In the genomic region with DNA sequence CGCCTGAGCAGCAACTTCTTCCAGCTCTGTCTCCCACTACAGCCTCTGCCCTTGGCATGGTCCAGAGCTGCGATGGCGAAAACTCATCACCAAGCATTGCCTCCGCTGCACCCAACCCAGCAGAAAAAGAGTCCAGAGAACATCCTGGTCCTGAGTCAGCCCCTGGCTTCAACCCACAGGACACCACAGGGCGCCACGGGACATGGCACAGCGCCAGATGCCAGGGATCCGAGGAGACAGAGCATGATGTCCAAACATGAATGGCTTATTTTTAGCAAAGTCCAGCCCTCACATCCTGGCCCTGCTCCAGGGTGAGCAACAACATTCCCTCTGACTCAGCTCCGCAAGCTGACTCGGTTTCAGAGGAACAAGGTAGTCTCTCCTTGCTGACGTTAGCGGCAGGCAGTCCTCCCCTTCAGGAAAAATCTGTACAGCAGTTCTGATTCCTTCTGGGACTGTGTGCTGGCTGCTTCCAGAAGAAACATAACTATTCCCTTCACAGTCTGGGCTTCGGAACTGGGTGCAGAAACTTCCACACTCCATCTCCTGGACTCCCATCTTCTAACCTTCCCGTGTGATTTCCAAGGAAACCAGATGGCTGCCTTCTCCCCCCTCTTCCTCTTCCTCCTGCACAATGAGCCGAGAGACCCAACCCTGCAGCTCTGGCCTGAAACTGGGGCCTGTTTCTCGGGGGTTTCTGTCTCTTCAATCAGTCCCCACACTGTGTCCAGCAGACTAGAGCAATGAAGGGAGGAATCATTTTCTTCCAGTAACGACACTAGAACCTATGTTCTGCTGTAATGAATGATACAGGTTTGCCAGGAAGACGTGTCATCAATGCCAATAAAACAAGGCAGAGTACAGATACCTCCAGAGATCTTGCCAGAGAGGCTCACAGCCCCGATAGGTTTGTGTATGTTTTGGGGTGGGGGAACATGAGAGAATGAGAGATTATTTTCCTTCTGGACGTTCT, we compare ENCODE assay signal across 9 cellular contexts.
DNase-seq lines count a peak whose midpoint lies in the region; ATAC-seq and TF ChIP-seq lines count a peak whose summit lies in the region.
"Had no signal": no experiment of that assay in that cellular context is flagged by ENCODE, and none has a peak within 500 bp of the region (broad histone marks: within the 10 kb centered on the region; RNA-seq: fewer than 3 reads in every experiment).

No MANE protein-coding gene starts in this region.

- H3K27me3 Mint-ChIP-seq in type B pancreatic cell: no peaks in the 10 kb centered on the region
- no peaks in the 10 kb centered on the region for H3K27me3 Mint-ChIP-seq in activated CD8-positive, alpha-beta T cell treated with anti-CD3 and anti-CD28 coated beads for 36 hours
- H3K27me3 Mint-ChIP-seq: memory B cell had no signal

- POLR2A ChIA-PET in activated CD8-positive, alpha-beta T cell treated with anti-CD3 and anti-CD28 coated beads for 36 hours (lab: Charles Lee): interaction anchor here (0.8 kb wide), 1 partner anchor 15 kb away, joined by 5 read pairs; no protein-coding TSS in a partner anchor

- CTCF ChIA-PET in activated CD8-positive, alpha-beta T cell treated with anti-CD3 and anti-CD28 coated beads for 36 hours (lab: Charles Lee): interaction anchor here (1.3 kb wide), 1 partner anchor 8 kb away, joined by 4 read pairs; no protein-coding TSS in a partner anchor

- no peaks in the 10 kb centered on the region for H3K9me3 Mint-ChIP-seq in type B pancreatic cell
- H3K9me3 Mint-ChIP-seq in activated CD8-positive, alpha-beta T cell treated with anti-CD3 and anti-CD28 coated beads for 36 hours: no peaks in the 10 kb centered on the region
- H3K9me3 Mint-ChIP-seq: memory B cell had no signal

- peak overlapping the region; percentile 67 for H3K27ac ChIP-seq in lower lobe of right lung

- no peaks in the 10 kb centered on the region for H3K36me3 Mint-ChIP-seq in type B pancreatic cell
- H3K36me3 Mint-ChIP-seq in activated CD8-positive, alpha-beta T cell treated with anti-CD3 and anti-CD28 coated beads for 36 hours (ENCODE audit: low read depth): no peaks in the 10 kb centered on the region
- H3K36me3 Mint-ChIP-seq: memory B cell had no signal

- peak; percentile 99 for DNase-seq in COLO829 (ENCODE audit: low spot score)
- peak; percentile 95 to 99 for DNase-seq in NCI-H446 (lab: John Stamatoyannopoulos, UW)
- DNase-seq in dedifferentiated amniotic fluid mesenchymal stem cell (ENCODE audit: extremely low spot score): peak; percentile 91
- DNase-seq in lower lobe of right lung: peak; percentile 90
- no peak for DNase-seq in type B pancreatic cell (ENCODE audit: extremely low spot score, unreplicated experiment)
- no peak for DNase-seq in activated CD8-positive, alpha-beta T cell treated with anti-CD3 and anti-CD28 coated beads for 36 hours
- DNase-seq in stimulated activated CD4-positive, alpha-beta T cell treated with anti-CD3 and anti-CD28 coated beads, Interleukin-4, amount 100 ng/mL, for 24 hours: no peak

- H3K4me1 Mint-ChIP-seq in type B pancreatic cell (ENCODE audit: unreplicated experiment): peaks cover 31% of the 10 kb centered on the region
- peaks cover 12% of the 10 kb centered on the region for H3K4me1 Mint-ChIP-seq in activated CD8-positive, alpha-beta T cell treated with anti-CD3 and anti-CD28 coated beads for 36 hours (ENCODE audit: low read depth)

- H3K27ac Mint-ChIP-seq in type B pancreatic cell: peak overlapping the region; percentile 60
- no peak overlapping the region for H3K27ac Mint-ChIP-seq in activated CD8-positive, alpha-beta T cell treated with anti-CD3 and anti-CD28 coated beads for 36 hours
- H3K27ac Mint-ChIP-seq: memory B cell had no signal

- ATAC-seq in lower lobe of right lung: peak; percentile 91 to 94
- no peak for ATAC-seq in activated CD8-positive, alpha-beta T cell treated with anti-CD3 and anti-CD28 coated beads for 36 hours
- ATAC-seq in GM19397 (IDR thresholded peaks at IDR 0.05; ENCODE audit: unreplicated experiment): no peak

- H3K4me1 ChIP-seq in lower lobe of right lung: peaks cover 27% of the 10 kb centered on the region

- no peaks in the 10 kb centered on the region for H3K27me3 ChIP-seq in lower lobe of right lung (ENCODE audit: low read depth)

- no peak for TF ChIP-seq CTCF in lower lobe of right lung (IDR thresholded peaks at IDR 0.05)
- TF ChIP-seq CTCF in type B pancreatic cell (conservative IDR thresholded peaks at IDR 0.05): no peak
- no peak for TF ChIP-seq CTCF in activated CD8-positive, alpha-beta T cell treated with anti-CD3 and anti-CD28 coated beads for 36 hours (IDR thresholded peaks at IDR 0.05)

- no peak overlapping the region for H3K4me3 ChIP-seq in lower lobe of right lung

- intact Hi-C loops in lower lobe of right lung (cut with DNase I): no loop called here
- intact Hi-C loops in activated CD8-positive, alpha-beta T cell treated with anti-CD3 and anti-CD28 coated beads for 36 hours (cut with micrococcal nuclease): no loop called here

- H3K36me3 ChIP-seq in lower lobe of right lung: no peaks in the 10 kb centered on the region

- H3K9me3 ChIP-seq in lower lobe of right lung: no peaks in the 10 kb centered on the region

- no peak overlapping the region for H3K4me3 Mint-ChIP-seq in type B pancreatic cell
- no peak overlapping the region for H3K4me3 Mint-ChIP-seq in activated CD8-positive, alpha-beta T cell treated with anti-CD3 and anti-CD28 coated beads for 36 hours
- H3K4me3 Mint-ChIP-seq: memory B cell had no signal

Comparison
In these comparisons a context has a peak if more than half of its experiments do, and no peak if none do; other contexts are left out.
1. DNase-seq: peak in COLO829 (single experiment), NCI-H446 (2 of 2), dedifferentiated amniotic fluid mesenchymal stem cell (single experiment) and lower lobe of right lung (single experiment); none in type B pancreatic cell (single experiment), activated CD8-positive, alpha-beta T cell treated with anti-CD3 and anti-CD28 coated beads for 36 hours (single experiment) and stimulated activated CD4-positive, alpha-beta T cell treated with anti-CD3 and anti-CD28 coated beads, Interleukin-4, amount 100 ng/mL, for 24 hours (single experiment).
2. ATAC-seq: peak in lower lobe of right lung (2 of 2); none in activated CD8-positive, alpha-beta T cell treated with anti-CD3 and anti-CD28 coated beads for 36 hours (single experiment) and GM19397 (single experiment).